1 cellular context compared by ENCODE assay signal in the genomic region with DNA sequence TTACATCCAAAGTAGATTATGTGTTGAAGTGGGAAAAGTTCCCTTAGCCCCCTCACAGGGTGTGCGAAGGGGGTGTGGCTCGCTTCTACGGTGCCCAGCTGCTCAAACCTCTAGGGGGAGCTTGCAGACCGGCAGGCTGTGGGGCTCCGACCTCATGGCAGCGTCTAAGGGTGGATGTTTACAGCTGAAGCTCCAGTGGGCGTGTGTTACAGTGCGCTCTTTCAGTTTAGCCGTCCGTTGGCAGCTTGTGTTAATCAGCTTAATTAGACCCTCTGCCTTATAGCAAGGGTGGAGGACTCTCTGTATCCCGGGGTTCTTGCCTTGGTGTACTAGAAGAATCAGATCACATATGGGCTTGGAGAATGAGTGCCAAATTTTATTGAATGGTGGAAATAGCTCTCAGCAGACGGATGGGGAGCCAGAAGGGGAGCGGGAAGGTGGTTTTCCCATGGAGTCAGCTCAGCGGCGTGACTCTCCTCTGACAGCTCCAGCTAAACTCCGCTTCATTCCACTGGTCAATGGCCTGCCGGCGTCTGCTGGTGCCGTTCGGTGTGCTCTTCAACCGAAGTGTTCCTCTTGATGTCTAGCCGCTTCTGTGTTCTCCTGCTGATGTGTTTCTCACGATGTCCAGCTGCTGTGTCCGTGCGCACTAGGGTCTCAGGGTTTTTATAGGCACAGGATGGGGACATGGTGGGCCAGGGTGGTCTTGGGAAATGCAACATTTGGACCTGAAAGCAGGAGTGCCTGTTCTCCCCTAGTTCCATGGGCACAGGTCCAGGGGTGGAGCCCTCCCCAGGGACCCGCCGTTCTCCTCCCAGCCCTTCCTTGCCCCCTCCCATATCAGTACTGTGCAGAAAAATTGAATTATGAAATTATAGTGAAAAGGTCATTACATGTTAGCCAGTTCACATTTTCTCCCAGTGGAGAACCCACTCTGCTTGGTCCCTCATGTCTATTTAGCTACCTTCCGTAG.
TF ChIP-seq lines count a peak whose summit lies in the region.

No MANE protein-coding gene starts in this region.

TF ChIP-seq in neural cell, 6 proteins besides CTCF, POLR2A, EP300 and RAD21 (continued from another document):
- TF ChIP-seq SMC3 (conservative IDR thresholded peaks at IDR 0.05; ENCODE audit: poor library complexity) = no peak
- TF ChIP-seq, protein P1, sequence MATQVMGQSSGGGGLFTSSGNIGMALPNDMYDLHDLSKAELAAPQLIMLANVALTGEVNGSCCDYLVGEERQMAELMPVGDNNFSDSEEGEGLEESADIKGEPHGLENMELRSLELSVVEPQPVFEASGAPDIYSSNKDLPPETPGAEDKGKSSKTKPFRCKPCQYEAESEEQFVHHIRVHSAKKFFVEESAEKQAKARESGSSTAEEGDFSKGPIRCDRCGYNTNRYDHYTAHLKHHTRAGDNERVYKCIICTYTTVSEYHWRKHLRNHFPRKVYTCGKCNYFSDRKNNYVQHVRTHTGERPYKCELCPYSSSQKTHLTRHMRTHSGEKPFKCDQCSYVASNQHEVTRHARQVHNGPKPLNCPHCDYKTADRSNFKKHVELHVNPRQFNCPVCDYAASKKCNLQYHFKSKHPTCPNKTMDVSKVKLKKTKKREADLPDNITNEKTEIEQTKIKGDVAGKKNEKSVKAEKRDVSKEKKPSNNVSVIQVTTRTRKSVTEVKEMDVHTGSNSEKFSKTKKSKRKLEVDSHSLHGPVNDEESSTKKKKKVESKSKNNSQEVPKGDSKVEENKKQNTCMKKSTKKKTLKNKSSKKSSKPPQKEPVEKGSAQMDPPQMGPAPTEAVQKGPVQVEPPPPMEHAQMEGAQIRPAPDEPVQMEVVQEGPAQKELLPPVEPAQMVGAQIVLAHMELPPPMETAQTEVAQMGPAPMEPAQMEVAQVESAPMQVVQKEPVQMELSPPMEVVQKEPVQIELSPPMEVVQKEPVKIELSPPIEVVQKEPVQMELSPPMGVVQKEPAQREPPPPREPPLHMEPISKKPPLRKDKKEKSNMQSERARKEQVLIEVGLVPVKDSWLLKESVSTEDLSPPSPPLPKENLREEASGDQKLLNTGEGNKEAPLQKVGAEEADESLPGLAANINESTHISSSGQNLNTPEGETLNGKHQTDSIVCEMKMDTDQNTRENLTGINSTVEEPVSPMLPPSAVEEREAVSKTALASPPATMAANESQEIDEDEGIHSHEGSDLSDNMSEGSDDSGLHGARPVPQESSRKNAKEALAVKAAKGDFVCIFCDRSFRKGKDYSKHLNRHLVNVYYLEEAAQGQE (IDR thresholded peaks at IDR 0.05; ENCODE audit: borderline replicate concordance) = no peak
- no peak for TF ChIP-seq MXI1 (conservative IDR thresholded peaks at IDR 0.05; ENCODE audit: poor library complexity, severe bottlenecking)
- TF ChIP-seq TAF1 (IDR thresholded peaks at IDR 0.05; ENCODE audit: low read depth) = no peak
- TF ChIP-seq EZH2 (IDR thresholded peaks at IDR 0.05; ENCODE audit: borderline replicate concordance, insufficient read depth, low read length, poor library complexity, severe bottlenecking) = no peak
TF ChIP-seq in neural cell: peak in this region for 0.
